In the genomic region with DNA sequence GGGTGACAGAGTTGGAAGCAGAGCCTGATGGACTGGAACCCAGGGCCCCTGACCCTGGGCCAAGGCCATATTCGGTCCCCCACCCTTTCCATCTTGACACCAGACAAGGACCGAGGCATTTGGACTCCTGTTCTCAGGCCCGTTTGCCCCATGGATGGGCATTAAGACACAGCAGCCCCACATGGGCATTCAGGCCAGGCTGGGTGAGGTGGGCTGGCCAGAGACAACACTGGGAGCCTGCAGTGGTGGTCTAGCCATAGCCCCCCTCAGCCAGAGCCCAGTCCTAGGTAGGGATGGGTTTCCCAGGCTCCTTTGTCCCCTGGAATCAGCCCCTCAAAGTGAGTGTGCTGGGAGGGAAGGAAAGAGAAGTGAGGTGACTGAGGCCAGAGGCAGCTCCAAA, we compare ENCODE assay signal across 10 cellular contexts. TPM values are rescaled to one million over a fixed set of nuclear protein-coding genes. Genes with fewer than 3 reads are reported as not detected.
DNase-seq lines count a peak whose midpoint lies in the region; ATAC-seq and TF ChIP-seq lines count a peak whose summit lies in the region.
"Had no signal": no experiment of that assay in that cellular context is flagged by ENCODE, and none has a peak within 500 bp of the region (broad histone marks: within the 10 kb centered on the region; RNA-seq: fewer than 3 reads in every experiment).

No MANE protein-coding gene starts in this region.

- no peak overlapping the region for H3K27ac ChIP-seq in CD8-positive, alpha-beta memory T cell (ENCODE audit: low read depth, low read length)
- H3K27ac ChIP-seq in hepatocyte (no peak overlapping the region), sigmoid colon (peak overlapping the region; percentile 91 to 96 (median 92))

- no peaks in the 10 kb centered on the region for H3K27me3 Mint-ChIP-seq in CD8-positive, alpha-beta memory T cell
- H3K27me3 Mint-ChIP-seq in WTC11 (ENCODE audit: low read depth) = no peaks in the 10 kb centered on the region

- H3K4me3 Mint-ChIP-seq in CD8-positive, alpha-beta memory T cell = peak overlapping the region; percentile 11 to 100 (median 95)
- H3K4me3 Mint-ChIP-seq in WTC11 = peak overlapping the region; percentile 16; the same call in 1 of the 2 replicates

- no peak for TF ChIP-seq CTCF in WTC11 (IDR thresholded peaks at IDR 0.05)
- TF ChIP-seq CTCF in hepatocyte (IDR thresholded peaks at IDR 0.05; ENCODE audit: poor library complexity) = no peak
- TF ChIP-seq CTCF in sigmoid colon (IDR thresholded peaks at IDR 0.05) = no peak

- H3K9me3 Mint-ChIP-seq in CD8-positive, alpha-beta memory T cell = no peaks in the 10 kb centered on the region
- H3K9me3 Mint-ChIP-seq in WTC11 = no peaks in the 10 kb centered on the region

- no peak for TF ChIP-seq EP300 in sigmoid colon (IDR thresholded peaks at IDR 0.05)

- H3K36me3 ChIP-seq in CD8-positive, alpha-beta memory T cell (ENCODE audit: insufficient read depth, low read length) = peaks cover 10% of the 10 kb centered on the region
- H3K36me3 ChIP-seq in hepatocyte (replicated peaks; ENCODE audit: insufficient read depth, low read depth) (no peaks in the 10 kb centered on the region), sigmoid colon (peaks cover 10 to 25% (median 19%) of the 10 kb centered on the region in 4 donors)

- H4K20me1 ChIP-seq in hepatocyte (ENCODE audit: insufficient read depth, poor library complexity, severe bottlenecking) = no peaks in the 10 kb centered on the region

- CTCF ChIA-PET in CD8-positive, alpha-beta memory T cell (lab: Charles Lee) = interaction anchor here (1.8 to 2.3 kb wide), 3 partner anchors 9 to 20 kb away, joined by 5 to 10 read pairs (median 7); no protein-coding TSS in a partner anchor
- CTCF ChIA-PET in WTC11 (lab: Charles Lee) = interaction anchor here (0.8 to 4.6 kb wide), 3 partner anchors 9 to 73 kb away, joined by 3 to 118 read pairs (median 3); no protein-coding TSS in a partner anchor

- H3K27ac Mint-ChIP-seq in CD8-positive, alpha-beta memory T cell = peak overlapping the region in 4 of 8 donors; percentile 19 to 70 (median 44)
- H3K27ac Mint-ChIP-seq in WTC11 = no peak overlapping the region

- peaks cover 17% of the 10 kb centered on the region for H3K4me1 ChIP-seq in CD8-positive, alpha-beta memory T cell (ENCODE audit: insufficient read depth, low read length)
- H3K4me1 ChIP-seq in hepatocyte (ENCODE audit: insufficient read depth) (peaks cover 24% of the 10 kb centered on the region), sigmoid colon (peaks cover 0 to 56% (median 44%) of the 10 kb centered on the region in 4 donors)

- no peaks in the 10 kb centered on the region for H3K27me3 ChIP-seq in CD8-positive, alpha-beta memory T cell (ENCODE audit: insufficient read depth, low read length, poor library complexity, severe bottlenecking)
- no peaks in the 10 kb centered on the region for H3K27me3 ChIP-seq in hepatocyte
- no peaks in the 10 kb centered on the region for H3K27me3 ChIP-seq in sigmoid colon

- H3K9me2 ChIP-seq in hepatocyte (replicated peaks; ENCODE audit: insufficient read depth) = no peaks in the 10 kb centered on the region

- peaks cover 14% of the 10 kb centered on the region for H3K79me2 ChIP-seq in hepatocyte

- H3K4me3 ChIP-seq in CD8-positive, alpha-beta memory T cell (ENCODE audit: low read length) = no peak overlapping the region
- no peak overlapping the region for H3K4me3 ChIP-seq in hepatocyte
- H3K4me3 ChIP-seq in sigmoid colon = peak overlapping the region; percentile 91 to 97 (median 94)

- no peak for TF ChIP-seq POLR2A in sigmoid colon (IDR thresholded peaks at IDR 0.05)

- no peak for DNase-seq in CD8-positive, alpha-beta memory T cell
- no peak for DNase-seq in WTC11 (ENCODE audit: low spot score)
- no peak for DNase-seq in hepatocyte (ENCODE audit: low spot score)
- DNase-seq in sigmoid colon = no peak
- DNase-seq in activated CD4-positive, alpha-beta T cell treated with anti-CD3 and anti-CD28 coated beads for 4 hours = no peak
- no peak for DNase-seq in NCI-H446 (lab: John Stamatoyannopoulos, UW)
- DNase-seq: activated CD4-positive, alpha-beta T cell treated with anti-CD3 and anti-CD28 coated beads, Interleukin-2, amount 50 U/mL, for 48 hours; NCI-H774 had no signal

- ATAC-seq in WTC11 (no peak), GM19395 (IDR thresholded peaks at IDR 0.05; ENCODE audit: unreplicated experiment) (no peak), GM21360 (IDR thresholded peaks at IDR 0.05; ENCODE audit: unreplicated experiment) (no peak)

- H3K4me2 ChIP-seq in hepatocyte = peak overlapping the region; percentile 94

- no peaks in the 10 kb centered on the region for H3K9me3 ChIP-seq in CD8-positive, alpha-beta memory T cell (ENCODE audit: low read length)
- H3K9me3 ChIP-seq in hepatocyte (ENCODE audit: low read depth) (no peaks in the 10 kb centered on the region), sigmoid colon (no peaks in the 10 kb centered on the region)

- intact Hi-C loops in sigmoid colon (cut with DNase I) = no loop called here

- 87% methylated on average over 3 of the region's 3 CpGs for WGBS in hepatocyte (ENCODE audit: low lambda C conversion rate, missing lambda C conversion rate)
- WGBS in sigmoid colon, 2 donors = 72 to 84% methylated on average over 3 of the region's 3 CpGs

- peaks cover 0 to 53% (median 13%) of the 10 kb centered on the region in 3 donors for H3K36me3 Mint-ChIP-seq in CD8-positive, alpha-beta memory T cell
- no peaks in the 10 kb centered on the region for H3K36me3 Mint-ChIP-seq in WTC11

- H3K4me1 Mint-ChIP-seq in CD8-positive, alpha-beta memory T cell = peaks cover 28 to 60% (median 37%) of the 10 kb centered on the region in 3 donors
- peaks cover 18% of the 10 kb centered on the region for H3K4me1 Mint-ChIP-seq in WTC11

- POLR2A ChIA-PET in CD8-positive, alpha-beta memory T cell (lab: Charles Lee) = interaction anchor here (0.5 kb wide), 1 partner anchor 35 kb away, joined by 3 read pairs; no protein-coding TSS in a partner anchor
- POLR2A ChIA-PET in WTC11 (lab: Charles Lee) = no interaction called here

- no peak overlapping the region for H2AFZ ChIP-seq in hepatocyte

TF ChIP-seq in WTC11, 78 proteins besides CTCF, POLR2A, EP300 and RAD21 (continues in another document):
- TF ChIP-seq FOXK1 (CRISPR knock-in tag; IDR thresholded peaks at IDR 0.05) (no peak), TEAD4 (CRISPR knock-in tag; IDR thresholded peaks at IDR 0.05) (no peak), ZNF671 (CRISPR knock-in tag; IDR thresholded peaks at IDR 0.05) (no peak), IRF2 (CRISPR knock-in tag; IDR thresholded peaks at IDR 0.05; ENCODE audit: borderline replicate concordance, low read depth) (no peak), NR1H2 (CRISPR knock-in tag; IDR thresholded peaks at IDR 0.05) (no peak), ZNF416 (CRISPR knock-in tag; IDR thresholded peaks at IDR 0.05) (no peak), KAT7 (CRISPR knock-in tag; IDR thresholded peaks at IDR 0.05; ENCODE audit: borderline replicate concordance) (no peak), TCF7 (CRISPR knock-in tag; IDR thresholded peaks at IDR 0.05; ENCODE audit: low read depth) (no peak)
- TF ChIP-seq, protein P1, sequence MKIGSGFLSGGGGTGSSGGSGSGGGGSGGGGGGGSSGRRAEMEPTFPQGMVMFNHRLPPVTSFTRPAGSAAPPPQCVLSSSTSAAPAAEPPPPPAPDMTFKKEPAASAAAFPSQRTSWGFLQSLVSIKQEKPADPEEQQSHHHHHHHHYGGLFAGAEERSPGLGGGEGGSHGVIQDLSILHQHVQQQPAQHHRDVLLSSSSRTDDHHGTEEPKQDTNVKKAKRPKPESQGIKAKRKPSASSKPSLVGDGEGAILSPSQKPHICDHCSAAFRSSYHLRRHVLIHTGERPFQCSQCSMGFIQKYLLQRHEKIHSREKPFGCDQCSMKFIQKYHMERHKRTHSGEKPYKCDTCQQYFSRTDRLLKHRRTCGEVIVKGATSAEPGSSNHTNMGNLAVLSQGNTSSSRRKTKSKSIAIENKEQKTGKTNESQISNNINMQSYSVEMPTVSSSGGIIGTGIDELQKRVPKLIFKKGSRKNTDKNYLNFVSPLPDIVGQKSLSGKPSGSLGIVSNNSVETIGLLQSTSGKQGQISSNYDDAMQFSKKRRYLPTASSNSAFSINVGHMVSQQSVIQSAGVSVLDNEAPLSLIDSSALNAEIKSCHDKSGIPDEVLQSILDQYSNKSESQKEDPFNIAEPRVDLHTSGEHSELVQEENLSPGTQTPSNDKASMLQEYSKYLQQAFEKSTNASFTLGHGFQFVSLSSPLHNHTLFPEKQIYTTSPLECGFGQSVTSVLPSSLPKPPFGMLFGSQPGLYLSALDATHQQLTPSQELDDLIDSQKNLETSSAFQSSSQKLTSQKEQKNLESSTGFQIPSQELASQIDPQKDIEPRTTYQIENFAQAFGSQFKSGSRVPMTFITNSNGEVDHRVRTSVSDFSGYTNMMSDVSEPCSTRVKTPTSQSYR (CRISPR knock-in tag; IDR thresholded peaks at IDR 0.05) = no peak

RNA-seq across cellular contexts. Expression of a gene that starts 1.6 kb away (rescaled TPM):
- 10 to 100 TPM; 19.5 to 22.4 TPM for total RNA-seq in CD8-positive, alpha-beta memory T cell
- 41.2 TPM for polyA plus RNA-seq in CD8-positive, alpha-beta memory T cell
- total RNA-seq in WTC11 (2021) = 16.6 to 21.3 TPM (median 19.8 TPM) in 3 replicates
- total RNA-seq in hepatocyte = 35.5 and 42.7 TPM in 2 replicates
- polyA plus RNA-seq in hepatocyte = 55.8 and 56.9 TPM in 2 replicates
- 10 to 100 TPM; 40.3 to 82.8 (median 45.7) TPM for total RNA-seq in sigmoid colon
- polyA plus RNA-seq in sigmoid colon = 10 to 100 TPM; 23.1 to 56.5 (median 43.9) TPM

RNA-seq across cellular contexts. Expression of a gene that starts 33.2 kb away (rescaled TPM):
- 1 to 10 TPM in 1 of 2 experiments, under 1 TPM in 1; 0.92 to 1.3 TPM for total RNA-seq in CD8-positive, alpha-beta memory T cell
- polyA plus RNA-seq in CD8-positive, alpha-beta memory T cell = not detected
- total RNA-seq in WTC11 (2021) = 4.5 to 6.0 TPM (median 5.9 TPM) in 3 replicates
- total RNA-seq in hepatocyte = 2.4 and 3.1 TPM in 2 replicates
- polyA plus RNA-seq in hepatocyte = 3.1 and 4.2 TPM in 2 replicates
- total RNA-seq in sigmoid colon = 1 to 10 TPM in 1 of 4 donors, under 1 TPM in 3; 0.16 to 2.5 (median 0.63) TPM
- 1 to 10 TPM in 2 of 3 donors, under 1 TPM in 1; 0.92 to 1.3 (median 1.2) TPM for polyA plus RNA-seq in sigmoid colon

RNA-seq across cellular contexts. Expression of a gene that starts 40.8 kb away (rescaled TPM):
- total RNA-seq in CD8-positive, alpha-beta memory T cell = 10 to 100 TPM; 11.8 to 12.5 TPM
- 2.7 TPM for polyA plus RNA-seq in CD8-positive, alpha-beta memory T cell
- 35.3 to 44.2 TPM (median 35.5 TPM) in 3 replicates for total RNA-seq in WTC11 (2021)
- total RNA-seq in hepatocyte = 26.3 and 28.5 TPM in 2 replicates
- polyA plus RNA-seq in hepatocyte = 32.8 and 43.4 TPM in 2 replicates
- 10 to 100 TPM; 19.9 to 54.0 (median 39.5) TPM for total RNA-seq in sigmoid colon
- 10 to 100 TPM; 15.6 to 85.1 (median 17.1) TPM for polyA plus RNA-seq in sigmoid colon

RNA-seq across cellular contexts. Expression of a gene that starts 53.7 kb away (rescaled TPM):
- total RNA-seq in CD8-positive, alpha-beta memory T cell = 10 to 100 TPM; 86.9 to 89.0 TPM
- 1.7 TPM for polyA plus RNA-seq in CD8-positive, alpha-beta memory T cell
- total RNA-seq in WTC11 (2021) = 20.4 to 21.7 TPM (median 20.6 TPM) in 3 replicates
- total RNA-seq in hepatocyte = 22.5 and 26.2 TPM in 2 replicates
- 5.1 and 6.7 TPM in 2 replicates for polyA plus RNA-seq in hepatocyte
- 10 to 100 TPM; 15.3 to 18.8 (median 16.8) TPM for total RNA-seq in sigmoid colon
- polyA plus RNA-seq in sigmoid colon = 10 to 100 TPM in 2 of 3 donors, 1 to 10 TPM in 1; 9.0 to 38.7 (median 10.9) TPM

Comparison
In these comparisons a context has a peak if more than half of its experiments do, and no peak if none do; other contexts are left out.
1. H3K27ac ChIP-seq: peak in sigmoid colon (4 of 4); none in CD8-positive, alpha-beta memory T cell (single experiment) and hepatocyte (single experiment).
2. H3K4me3 ChIP-seq: peak in sigmoid colon (4 of 4); none in CD8-positive, alpha-beta memory T cell (single experiment) and hepatocyte (single experiment).